ENCODE assay signal across 26 cellular contexts in genomic region chr18:79848579-79849327, GRCh38. TPM values are rescaled to one million over a fixed set of nuclear protein-coding genes. Genes with fewer than 3 reads are reported as not detected.
DNase-seq lines count a peak whose midpoint lies in the region; ATAC-seq and TF ChIP-seq lines count a peak whose summit lies in the region.
"Had no signal": no experiment of that assay in that cellular context is flagged by ENCODE, and none has a peak within 500 bp of the region (broad histone marks: within the 10 kb centered on the region; RNA-seq: fewer than 3 reads in every experiment).

No MANE protein-coding gene starts in this region.

- H3K36me3 ChIP-seq in right atrium auricular region (no peaks in the 10 kb centered on the region), IMR-90 (ENCODE audit: control insufficient read depth, insufficient read depth, low read length) (no peaks in the 10 kb centered on the region), spleen (no peaks in the 10 kb centered on the region), thyroid gland (no peaks in the 10 kb centered on the region)
- H3K36me3 ChIP-seq: gastroesophageal sphincter, neural progenitor cell had no signal

- no peak overlapping the region for H2AK5ac ChIP-seq in IMR-90 (ENCODE audit: low read depth, low read length)

- in situ Hi-C loops in IMR-90 (cut with MboI; ENCODE audit: low sequenced_read_pairs): no loop called here

- no peak overlapping the region for H2AK9ac ChIP-seq in IMR-90 (replicated peaks; ENCODE audit: low read depth, low read length, poor library complexity)

- H3K23ac ChIP-seq in IMR-90 (ENCODE audit: low read depth, low read length): no peak overlapping the region

- no peak overlapping the region for H3K4ac ChIP-seq in IMR-90 (ENCODE audit: low read depth, low read length)

- H3K56ac ChIP-seq in IMR-90 (ENCODE audit: extremely low read depth, insufficient read depth, low read length): no peak overlapping the region

- POLR2A ChIA-PET in IMR-90 (lab: Charles Lee; ENCODE audit: unreplicated experiment): no interaction called here

- no peaks in the 10 kb centered on the region for H3K27me3 ChIP-seq in right atrium auricular region
- no peaks in the 10 kb centered on the region for H3K27me3 ChIP-seq in IMR-90 (ENCODE audit: control insufficient read depth, insufficient read depth, low read length)
- peaks cover 0 to 4% (median 0%) of the 10 kb centered on the region in 7 donors for H3K27me3 ChIP-seq in spleen (replicated peaks in 1 of 7)
- no peaks in the 10 kb centered on the region for H3K27me3 ChIP-seq in thyroid gland
- H3K27me3 ChIP-seq: neural progenitor cell had no signal

- H3K79me1 ChIP-seq in IMR-90 (ENCODE audit: low read depth in 1 of 2, low read length in 2 of 2): no peaks in the 10 kb centered on the region

- H3K9ac ChIP-seq in IMR-90 (ENCODE audit: low read depth, low read length): no peak overlapping the region
- H3K9ac ChIP-seq: neural progenitor cell had no signal

- H3K18ac ChIP-seq in IMR-90 (ENCODE audit: low read depth, low read length): no peak overlapping the region

- CTCF ChIA-PET in IMR-90 (lab: Yijun Ruan, JAX): no interaction called here

- H3K4me3 ChIP-seq in right atrium auricular region (no peak overlapping the region), IMR-90 (ENCODE audit: insufficient read depth, low read depth, low read length) (no peak overlapping the region), spleen (no peak overlapping the region), foreskin fibroblast (ENCODE audit: low read depth in 1 of 2, low read length in 2 of 2) (no peak overlapping the region), thyroid gland (replicated peaks in 1 of 3) (no peak overlapping the region)
- H3K4me3 ChIP-seq: gastroesophageal sphincter, neural progenitor cell had no signal

- H3K14ac ChIP-seq in IMR-90 (replicated peaks; ENCODE audit: low read depth, low read length): no peak overlapping the region

- peak overlapping the region; percentile 42 for H2BK5ac ChIP-seq in IMR-90 (ENCODE audit: low read depth, low read length, poor library complexity, severe bottlenecking)

- no peak overlapping the region for H2BK15ac ChIP-seq in IMR-90 (ENCODE audit: low read depth, low read length)

- H3K27ac ChIP-seq in right atrium auricular region: no peak overlapping the region
- no peak overlapping the region for H3K27ac ChIP-seq in IMR-90 (ENCODE audit: insufficient read depth, low read length)
- no peak overlapping the region for H3K27ac ChIP-seq in spleen
- no peak overlapping the region for H3K27ac ChIP-seq in thyroid gland
- H3K27ac ChIP-seq: gastroesophageal sphincter, neural progenitor cell had no signal

- H3K9me3 ChIP-seq in right atrium auricular region: no peaks in the 10 kb centered on the region
- H3K9me3 ChIP-seq in IMR-90 (ENCODE audit: control insufficient read depth, insufficient read depth, low read length): peaks cover 2% of the 10 kb centered on the region; the same call in 1 of the 2 replicates
- peaks cover 0 to 5% (median 0%) of the 10 kb centered on the region in 8 donors for H3K9me3 ChIP-seq in spleen
- no peaks in the 10 kb centered on the region for H3K9me3 ChIP-seq in thyroid gland

- 85% methylated on average over 7 of the region's 45 CpGs; no CpG with 5 or more reads in 1 of the 2 experiments for WGBS in IMR-90 (ENCODE audit: extremely low coverage in 2 of 2, insufficient read length in 1 of 2), 2 experiments
- WGBS in spleen, 5 donors: 84 to 89% (median 88%) methylated on average over 22 to 45 of the region's 45 CpGs
- WGBS in thyroid gland, 2 donors: 53 to 69% methylated on average over 24 to 35 of the region's 45 CpGs

- ATAC-seq in Right ventricle myocardium inferior (no peak), IMR-90 (ENCODE audit: low read depth) (no peak), GM18867 (IDR thresholded peaks at IDR 0.05; ENCODE audit: unreplicated experiment) (no peak)
- ATAC-seq: gastroesophageal sphincter, left cardiac atrium, sciatic nerve, T-helper 17 cell had no signal

- no peak overlapping the region for H2BK120ac ChIP-seq in IMR-90 (ENCODE audit: low read depth, low read length)

- peak; percentile 32 for DNase-seq in right atrium auricular region (ENCODE audit: low spot score)
- no peak for DNase-seq in Right ventricle myocardium inferior (ENCODE audit: missing footprints)
- DNase-seq in IMR-90: no peak
- peak; percentile 58 for DNase-seq in left kidney (ENCODE audit: low read depth, low spot score)
- peak; percentile 52 for DNase-seq in spleen
- DNase-seq in foreskin fibroblast: no peak
- no peak for DNase-seq in thyroid gland
- DNase-seq: ACHN; activated CD4-positive, alpha-beta T cell treated with anti-CD3 and anti-CD28 coated beads, Interleukin-2, amount 50 U/mL, for 48 hours; activated CD4-positive, CD25-positive, alpha-beta regulatory T cell treated with anti-CD3 and anti-CD28 coated beads, Interleukin-2, amount 50 U/mL, for 72 hours; amniotic stem cell; CD8-positive, alpha-beta memory T cell; DMS153; hippocampal formation; left cardiac atrium; mesendoderm; stimulated activated CD4-positive, alpha-beta T cell treated with anti-CD3 and anti-CD28 coated beads, Interleukin-12 subunit alpha, Interleukin-12 subunit beta, amount 100 ng/mL, for 4 hours; stimulated activated CD4-positive, alpha-beta T cell treated with anti-CD3 and anti-CD28 coated beads, Interleukin-4, amount 100 ng/mL, for 24 hours; T-helper 17 cell had no signal

- no peak overlapping the region for H2AFZ ChIP-seq in IMR-90 (replicated peaks; ENCODE audit: low read length, poor library complexity)
- H2AFZ ChIP-seq: neural progenitor cell had no signal

- H3K9me1 ChIP-seq in IMR-90 (ENCODE audit: insufficient read depth, low read length): peaks cover 12% of the 10 kb centered on the region

- H2BK20ac ChIP-seq in IMR-90 (ENCODE audit: low read depth, low read length): no peak overlapping the region

- H3K4me2 ChIP-seq in IMR-90 (ENCODE audit: low read depth, low read length): no peak overlapping the region
- H3K4me2 ChIP-seq: neural progenitor cell had no signal

- no peak for TF ChIP-seq RAD21 in IMR-90 (IDR thresholded peaks at IDR 0.05; ENCODE audit: low read length)

- no peak overlapping the region for H4K5ac ChIP-seq in IMR-90 (ENCODE audit: low read depth, low read length)

- no peak for TF ChIP-seq CTCF in right atrium auricular region (IDR thresholded peaks at IDR 0.05)
- TF ChIP-seq CTCF in IMR-90 (conservative IDR thresholded peaks at IDR 0.05; ENCODE audit: low read depth, low read length): no peak
- no peak for TF ChIP-seq CTCF in spleen (IDR thresholded peaks at IDR 0.05 in 8 of 11, conservative IDR thresholded peaks at IDR 0.05 in 3 of 11)
- TF ChIP-seq CTCF in foreskin fibroblast (IDR thresholded peaks at IDR 0.05; ENCODE audit: low read depth, low read length): no peak
- TF ChIP-seq CTCF in thyroid gland (IDR thresholded peaks at IDR 0.05): no peak

- no peak overlapping the region for H4K8ac ChIP-seq in IMR-90 (ENCODE audit: low read depth in 2 of 2, low read length in 2 of 2)

- H4K20me1 ChIP-seq in IMR-90 (ENCODE audit: insufficient read depth, low read length): no peaks in the 10 kb centered on the region

- intact Hi-C loops in Right ventricle myocardium inferior (cut with DNase I) (no loop called here), IMR-90 (cut with micrococcal nuclease) (loop anchor here (10.0 kb wide), 1 partner anchor 116 kb away; the partner anchor contains the start of gene HSBP1L1), spleen (cut with DNase I; ENCODE audit: low total_unique reads) (no loop called here), thyroid gland (cut with DNase I) (no loop called here)

- TF ChIP-seq POLR2A in IMR-90 (IDR thresholded peaks at IDR 0.05; ENCODE audit: low read depth, low read length): no peak
- TF ChIP-seq POLR2A in spleen (IDR thresholded peaks at IDR 0.05): no peak
- no peak for TF ChIP-seq POLR2A in thyroid gland (IDR thresholded peaks at IDR 0.05)

- no peak overlapping the region for H4K91ac ChIP-seq in IMR-90 (ENCODE audit: insufficient read depth, low read depth, low read length)

- dilution Hi-C loops in IMR-90 (cut with HindIII; ENCODE audit: low sequenced_read_pairs, unreplicated experiment): no loop called here

- no peaks in the 10 kb centered on the region for H3K4me1 ChIP-seq in right atrium auricular region
- H3K4me1 ChIP-seq in IMR-90 (ENCODE audit: control insufficient read depth, insufficient read depth, low read length): peaks cover 10% of the 10 kb centered on the region
- no peaks in the 10 kb centered on the region for H3K4me1 ChIP-seq in spleen
- no peaks in the 10 kb centered on the region for H3K4me1 ChIP-seq in thyroid gland
- H3K4me1 ChIP-seq: gastroesophageal sphincter, neural progenitor cell had no signal

- BruUV-seq in IMR-90 (replicated peaks; lab: Mats Ljungman, UMichigan): no TSS peak

TF ChIP-seq in IMR-90, 13 proteins besides CTCF, POLR2A, EP300 and RAD21:
- no peak for TF ChIP-seq MAZ (IDR thresholded peaks at IDR 0.05; ENCODE audit: borderline replicate concordance, low read depth, low read length)

RNA-seq across cellular contexts. Expression of gene KCNG2, which starts 51.0 kb away (rescaled TPM):
- total RNA-seq in right atrium auricular region (not detected), Right ventricle myocardium inferior (not detected), IMR-90 (2012; rRNA removed) (not detected in 2 replicates), spleen (1 to 10 TPM in 3 of 7 donors, under 1 TPM in 3, not detected in 1; 0.17 to 3.2 (median 1.1) TPM), thyroid gland (under 1 TPM in 1 of 4 donors, not detected in 3; 0.22 TPM)
- polyA plus RNA-seq in IMR-90 (2012; rRNA removed) (0.09 TPM in 1 of 2 replicates, not detected in the other), spleen (under 1 TPM; 0.15 to 0.38 (median 0.22) TPM)
- polyA plus RNA-seq in IMR-90 (2012; cell fraction: cytosol; rRNA removed): 0.16 TPM in 1 of 2 replicates, not detected in the other
- 0.07 TPM in 1 of 2 replicates, not detected in the other for polyA plus RNA-seq in IMR-90 (2012; cell fraction: nucleus; rRNA removed; ENCODE audit: low replicate concordance)
- total RNA-seq: activated T-helper 2 cell treated with anti-CD3 and anti-CD28 coated beads, Interferon-gamma antibody, Interleukin-2, Interleukin-4, amounts not matched to agents 10 μg/mL and 5 μg/mL and 100 μg/mL, durations not matched to agents 14 hours and 24 hours and 36 hours; CD8-positive, alpha-beta memory T cell; T-helper 17 cell had no signal
- polyA plus RNA-seq: BJ; CD8-positive, alpha-beta memory T cell; IgD-negative memory B cell had no signal

Comparison
In these comparisons a context has a peak if more than half of its experiments do, and no peak if none do; other contexts are left out.
1. DNase-seq: peak in right atrium auricular region (single experiment), left kidney (single experiment) and spleen (single experiment); none in Right ventricle myocardium inferior (single experiment), IMR-90 (single experiment), foreskin fibroblast (0 of 2) and thyroid gland (0 of 2).